13 cellular contexts compared by ENCODE assay signal in genomic region chr2:86842607-86843234, GRCh38. TPM values are rescaled to one million over a fixed set of nuclear protein-coding genes. Genes with fewer than 3 reads are reported as not detected.
DNase-seq lines count a peak whose midpoint lies in the region; ATAC-seq and TF ChIP-seq lines count a peak whose summit lies in the region.
"Not testable (repeated sequence)": the region's sequence is repeated elsewhere in the genome, so short reads cannot be mapped to it uniquely, and the experiment has no call there.
"Had no signal": no experiment of that assay in that cellular context is flagged by ENCODE, and none has a peak within 500 bp of the region (broad histone marks: within the 10 kb centered on the region; RNA-seq: fewer than 3 reads in every experiment).

No MANE protein-coding gene starts in this region.

- not testable (repeated sequence) for H3K4me1 ChIP-seq in CD4-positive, CD25-positive, alpha-beta regulatory T cell (ENCODE audit: control insufficient read depth, insufficient read depth, low read length, poor library complexity, severe bottlenecking); mucosa of descending colon (ENCODE audit: low read depth)

- H3K9me3 Mint-ChIP-seq in CD4-positive, CD25-positive, alpha-beta regulatory T cell; activated CD4-positive, alpha-beta T cell treated with anti-CD3 and anti-CD28 coated beads for 36 hours (ENCODE audit: low read depth); activated CD8-positive, alpha-beta memory T cell treated with anti-CD3 and anti-CD28 coated beads, Interleukin-2, amount 10 ng/mL, durations not matched to agents 7 days and 5 days (ENCODE audit: low read depth); activated T-helper 2 cell treated with anti-CD3 and anti-CD28 coated beads, Interferon-gamma antibody, Interleukin-2, Interleukin-4, amounts not matched to agents 10 μg/mL and 5 μg/mL and 100 μg/mL, durations not matched to agents 14 hours and 24 hours and 36 hours; activated naive CD8-positive, alpha-beta T cell treated with anti-CD3 and anti-CD28 coated beads, Interleukin-2, amount 50 U/mL, for 24 hours; stimulated activated naive CD8-positive, alpha-beta T cell treated with anti-CD3 and anti-CD28 coated beads, Interleukin-15, Interleukin-2, amounts not matched to agents 100 ng/mL and 50 ng/mL, for 24 hours: not testable (repeated sequence)

- not testable (repeated sequence) for H3K4me3 ChIP-seq in CD4-positive, CD25-positive, alpha-beta regulatory T cell (ENCODE audit: low read depth, low read length); mucosa of descending colon

- TF ChIP-seq CTCF in mucosa of descending colon (IDR thresholded peaks at IDR 0.05), result not testable (repeated sequence)

- H3K27me3 Mint-ChIP-seq in CD4-positive, CD25-positive, alpha-beta regulatory T cell; activated CD4-positive, alpha-beta T cell treated with anti-CD3 and anti-CD28 coated beads for 36 hours; activated CD8-positive, alpha-beta memory T cell treated with anti-CD3 and anti-CD28 coated beads, Interleukin-2, amount 10 ng/mL, durations not matched to agents 7 days and 5 days; activated T-helper 2 cell treated with anti-CD3 and anti-CD28 coated beads, Interferon-gamma antibody, Interleukin-2, Interleukin-4, amounts not matched to agents 10 μg/mL and 5 μg/mL and 100 μg/mL, durations not matched to agents 14 hours and 24 hours and 36 hours (ENCODE audit: low read depth); activated naive CD8-positive, alpha-beta T cell treated with anti-CD3 and anti-CD28 coated beads, Interleukin-2, amount 50 U/mL, for 24 hours; stimulated activated naive CD8-positive, alpha-beta T cell treated with anti-CD3 and anti-CD28 coated beads, Interleukin-15, Interleukin-2, amounts not matched to agents 100 ng/mL and 50 ng/mL, for 24 hours: not testable (repeated sequence)

- H3K9me3 ChIP-seq in CD4-positive, CD25-positive, alpha-beta regulatory T cell (ENCODE audit: control insufficient read depth in 2 of 2, low read length in 2 of 2); KOPT-K1 (ENCODE audit: insufficient read depth, low read length, poor library complexity, severe bottlenecking); mucosa of descending colon: not testable (repeated sequence)

- H3K27ac ChIP-seq in CD4-positive, CD25-positive, alpha-beta regulatory T cell (ENCODE audit: insufficient read depth, low read length, poor library complexity, severe bottlenecking), result not testable (repeated sequence)
- peak overlapping the region; percentile 77 for H3K27ac ChIP-seq in KOPT-K1 (ENCODE audit: low read depth, low read length, poor library complexity, severe bottlenecking)

- peak in 1 of 2 donors; percentile 27 for ATAC-seq in CD4-positive, CD25-positive, alpha-beta regulatory T cell (ENCODE audit: low read depth in 2 of 2)
- peak; percentile 73 for ATAC-seq in activated CD4-positive, alpha-beta T cell treated with anti-CD3 and anti-CD28 coated beads for 36 hours
- ATAC-seq in activated CD8-positive, alpha-beta memory T cell treated with anti-CD3 and anti-CD28 coated beads, Interleukin-2, amount 10 ng/mL, durations not matched to agents 7 days and 5 days, result peak; percentile 62
- peak; percentile 66 for ATAC-seq in activated naive CD8-positive, alpha-beta T cell treated with anti-CD3 and anti-CD28 coated beads, Interleukin-2, amount 50 U/mL, for 24 hours
- peak; percentile 27 for ATAC-seq in mucosa of descending colon

- not testable (repeated sequence) for H3K27me3 ChIP-seq in CD4-positive, CD25-positive, alpha-beta regulatory T cell (ENCODE audit: control insufficient read depth, insufficient read depth, low read length)

- intact Hi-C loops in activated CD4-positive, alpha-beta T cell treated with anti-CD3 and anti-CD28 coated beads for 36 hours (cut with DNase I, micrococcal nuclease); activated T-helper 2 cell treated with anti-CD3 and anti-CD28 coated beads, Interferon-gamma antibody, Interleukin-2, Interleukin-4, amounts not matched to agents 10 μg/mL and 5 μg/mL and 100 μg/mL, durations not matched to agents 14 hours and 24 hours and 36 hours (cut with micrococcal nuclease); mucosa of descending colon (cut with DNase I, micrococcal nuclease): not testable (repeated sequence)

- CTCF ChIA-PET in activated CD4-positive, alpha-beta T cell treated with anti-CD3 and anti-CD28 coated beads for 36 hours (lab: Charles Lee); activated CD8-positive, alpha-beta memory T cell treated with anti-CD3 and anti-CD28 coated beads, Interleukin-2, amount 10 ng/mL, durations not matched to agents 7 days and 5 days (lab: Charles Lee): not testable (repeated sequence)

- H3K4me1 Mint-ChIP-seq in CD4-positive, CD25-positive, alpha-beta regulatory T cell, result peaks cover 4 to 21% (median 9%) of the 10 kb centered on the region in 4 donors
- H3K4me1 Mint-ChIP-seq in activated CD4-positive, alpha-beta T cell treated with anti-CD3 and anti-CD28 coated beads for 36 hours, result peaks cover 20% of the 10 kb centered on the region
- H3K4me1 Mint-ChIP-seq in activated CD8-positive, alpha-beta memory T cell treated with anti-CD3 and anti-CD28 coated beads, Interleukin-2, amount 10 ng/mL, durations not matched to agents 7 days and 5 days, result peaks cover 71% of the 10 kb centered on the region
- peaks cover 14% of the 10 kb centered on the region for H3K4me1 Mint-ChIP-seq in activated T-helper 2 cell treated with anti-CD3 and anti-CD28 coated beads, Interferon-gamma antibody, Interleukin-2, Interleukin-4, amounts not matched to agents 10 μg/mL and 5 μg/mL and 100 μg/mL, durations not matched to agents 14 hours and 24 hours and 36 hours (ENCODE audit: low read depth)
- peaks cover 75% of the 10 kb centered on the region for H3K4me1 Mint-ChIP-seq in activated naive CD8-positive, alpha-beta T cell treated with anti-CD3 and anti-CD28 coated beads, Interleukin-2, amount 50 U/mL, for 24 hours
- H3K4me1 Mint-ChIP-seq in stimulated activated naive CD8-positive, alpha-beta T cell treated with anti-CD3 and anti-CD28 coated beads, Interleukin-15, Interleukin-2, amounts not matched to agents 100 ng/mL and 50 ng/mL, for 24 hours (ENCODE audit: low read depth), result peaks cover 78% of the 10 kb centered on the region

- POLR2A ChIA-PET in activated CD4-positive, alpha-beta T cell treated with anti-CD3 and anti-CD28 coated beads for 36 hours (lab: Charles Lee), result not testable (repeated sequence)

- peak overlapping the region in 2 of 3 donors; percentile 69 to 79 for H3K27ac Mint-ChIP-seq in CD4-positive, CD25-positive, alpha-beta regulatory T cell
- H3K27ac Mint-ChIP-seq in activated CD4-positive, alpha-beta T cell treated with anti-CD3 and anti-CD28 coated beads for 36 hours, result peak overlapping the region; percentile 51
- H3K27ac Mint-ChIP-seq in activated CD8-positive, alpha-beta memory T cell treated with anti-CD3 and anti-CD28 coated beads, Interleukin-2, amount 10 ng/mL, durations not matched to agents 7 days and 5 days, result peak overlapping the region; percentile 95
- H3K27ac Mint-ChIP-seq in activated T-helper 2 cell treated with anti-CD3 and anti-CD28 coated beads, Interferon-gamma antibody, Interleukin-2, Interleukin-4, amounts not matched to agents 10 μg/mL and 5 μg/mL and 100 μg/mL, durations not matched to agents 14 hours and 24 hours and 36 hours, result peak overlapping the region; percentile 40
- H3K27ac Mint-ChIP-seq in activated naive CD8-positive, alpha-beta T cell treated with anti-CD3 and anti-CD28 coated beads, Interleukin-2, amount 50 U/mL, for 24 hours, result peak overlapping the region; percentile 86
- H3K27ac Mint-ChIP-seq in stimulated activated naive CD8-positive, alpha-beta T cell treated with anti-CD3 and anti-CD28 coated beads, Interleukin-15, Interleukin-2, amounts not matched to agents 100 ng/mL and 50 ng/mL, for 24 hours, result peak overlapping the region; percentile 75

- not testable (repeated sequence) for DNase-seq in CD4-positive, CD25-positive, alpha-beta regulatory T cell; activated CD4-positive, alpha-beta T cell treated with anti-CD3 and anti-CD28 coated beads for 36 hours; activated T-helper 2 cell treated with anti-CD3 and anti-CD28 coated beads, Interferon-gamma antibody, Interleukin-2, Interleukin-4, amounts not matched to agents 10 μg/mL and 5 μg/mL and 100 μg/mL, durations not matched to agents 14 hours and 24 hours and 36 hours (ENCODE audit: low spot score); activated naive CD8-positive, alpha-beta T cell treated with anti-CD3 and anti-CD28 coated beads, Interleukin-2, amount 50 U/mL, for 24 hours; mucosa of descending colon
- DNase-seq in activated CD8-positive, alpha-beta memory T cell treated with anti-CD3 and anti-CD28 coated beads, Interleukin-2, amount 10 ng/mL, durations not matched to agents 7 days and 5 days, result peak; percentile 79

- not testable (repeated sequence) for H3K36me3 Mint-ChIP-seq in CD4-positive, CD25-positive, alpha-beta regulatory T cell; activated CD4-positive, alpha-beta T cell treated with anti-CD3 and anti-CD28 coated beads for 36 hours (ENCODE audit: low read depth); activated T-helper 2 cell treated with anti-CD3 and anti-CD28 coated beads, Interferon-gamma antibody, Interleukin-2, Interleukin-4, amounts not matched to agents 10 μg/mL and 5 μg/mL and 100 μg/mL, durations not matched to agents 14 hours and 24 hours and 36 hours (ENCODE audit: low read depth)
- H3K36me3 Mint-ChIP-seq in activated CD8-positive, alpha-beta memory T cell treated with anti-CD3 and anti-CD28 coated beads, Interleukin-2, amount 10 ng/mL, durations not matched to agents 7 days and 5 days, result peaks cover 33% of the 10 kb centered on the region
- H3K36me3 Mint-ChIP-seq in activated naive CD8-positive, alpha-beta T cell treated with anti-CD3 and anti-CD28 coated beads, Interleukin-2, amount 50 U/mL, for 24 hours (ENCODE audit: low read depth), result peaks cover 19% of the 10 kb centered on the region
- peaks cover 12% of the 10 kb centered on the region for H3K36me3 Mint-ChIP-seq in stimulated activated naive CD8-positive, alpha-beta T cell treated with anti-CD3 and anti-CD28 coated beads, Interleukin-15, Interleukin-2, amounts not matched to agents 100 ng/mL and 50 ng/mL, for 24 hours (ENCODE audit: low read depth)

- peak overlapping the region in 2 of 4 donors; percentile 32 to 39 for H3K4me3 Mint-ChIP-seq in CD4-positive, CD25-positive, alpha-beta regulatory T cell
- H3K4me3 Mint-ChIP-seq in activated CD4-positive, alpha-beta T cell treated with anti-CD3 and anti-CD28 coated beads for 36 hours; activated T-helper 2 cell treated with anti-CD3 and anti-CD28 coated beads, Interferon-gamma antibody, Interleukin-2, Interleukin-4, amounts not matched to agents 10 μg/mL and 5 μg/mL and 100 μg/mL, durations not matched to agents 14 hours and 24 hours and 36 hours (ENCODE audit: low read depth): not testable (repeated sequence)
- H3K4me3 Mint-ChIP-seq in activated CD8-positive, alpha-beta memory T cell treated with anti-CD3 and anti-CD28 coated beads, Interleukin-2, amount 10 ng/mL, durations not matched to agents 7 days and 5 days, result peak overlapping the region; percentile 62
- H3K4me3 Mint-ChIP-seq in activated naive CD8-positive, alpha-beta T cell treated with anti-CD3 and anti-CD28 coated beads, Interleukin-2, amount 50 U/mL, for 24 hours, result peak overlapping the region; percentile 32
- H3K4me3 Mint-ChIP-seq in stimulated activated naive CD8-positive, alpha-beta T cell treated with anti-CD3 and anti-CD28 coated beads, Interleukin-15, Interleukin-2, amounts not matched to agents 100 ng/mL and 50 ng/mL, for 24 hours, result peak overlapping the region; percentile 41

- H3K36me3 ChIP-seq in CD4-positive, CD25-positive, alpha-beta regulatory T cell (ENCODE audit: control insufficient read depth, insufficient read depth, low read length); KOPT-K1 (ENCODE audit: insufficient read depth, low read length); mucosa of descending colon (ENCODE audit: low read depth): not testable (repeated sequence)

RNA-seq across cellular contexts. Expression of gene CD8B, which starts 19.0 kb away (rescaled TPM):
- 0.62 TPM for total RNA-seq in CD4-positive, CD25-positive, alpha-beta regulatory T cell
- polyA plus RNA-seq in CD4-positive, CD25-positive, alpha-beta regulatory T cell, result 1 to 10 TPM; 2.6 to 4.9 (median 3.2) TPM
- 1 to 10 TPM; 2.1 to 2.3 TPM for total RNA-seq in activated CD4-positive, alpha-beta T cell treated with anti-CD3 and anti-CD28 coated beads for 36 hours
- 100 to 1,000 TPM; 296 to 396 TPM for total RNA-seq in activated CD8-positive, alpha-beta memory T cell treated with anti-CD3 and anti-CD28 coated beads, Interleukin-2, amount 10 ng/mL, durations not matched to agents 7 days and 5 days
- 0.64 and 1.0 TPM in 2 replicates for total RNA-seq in activated T-helper 2 cell treated with anti-CD3 and anti-CD28 coated beads, Interferon-gamma antibody, Interleukin-2, Interleukin-4, amounts not matched to agents 10 μg/mL and 5 μg/mL and 100 μg/mL, durations not matched to agents 14 hours and 24 hours and 36 hours
- total RNA-seq in mucosa of descending colon, result 1 to 10 TPM; 1.5 to 3.8 (median 2.9) TPM
- total RNA-seq: B cell, Daoy, G401, IMR-90, NCI-H460 had no signal
- polyA plus RNA-seq: IMR-90 had no signal

RNA-seq across cellular contexts. Expression of gene CD8A, which starts 52.0 kb away (rescaled TPM):
- not detected for total RNA-seq in CD4-positive, CD25-positive, alpha-beta regulatory T cell
- polyA plus RNA-seq in CD4-positive, CD25-positive, alpha-beta regulatory T cell, result 1 to 10 TPM in 1 of 4 donors, under 1 TPM in 3; 0.24 to 1.8 (median 0.57) TPM
- total RNA-seq in activated CD4-positive, alpha-beta T cell treated with anti-CD3 and anti-CD28 coated beads for 36 hours, result 1 to 10 TPM; 1.1 to 1.6 TPM
- total RNA-seq in activated CD8-positive, alpha-beta memory T cell treated with anti-CD3 and anti-CD28 coated beads, Interleukin-2, amount 10 ng/mL, durations not matched to agents 7 days and 5 days, result 100 to 1,000 TPM; 686 to 756 TPM
- total RNA-seq in activated T-helper 2 cell treated with anti-CD3 and anti-CD28 coated beads, Interferon-gamma antibody, Interleukin-2, Interleukin-4, amounts not matched to agents 10 μg/mL and 5 μg/mL and 100 μg/mL, durations not matched to agents 14 hours and 24 hours and 36 hours, result 1.8 and 2.8 TPM in 2 replicates
- total RNA-seq in mucosa of descending colon, result 1 to 10 TPM; 4.1 to 9.1 (median 9.1) TPM
- total RNA-seq: Daoy, IMR-90 had no signal
- polyA plus RNA-seq: IMR-90 had no signal

Comparison
In these comparisons a context has a peak if more than half of its experiments do, and no peak if none do; other contexts are left out.
1. H3K27ac Mint-ChIP-seq: peak in every context shown above with its lines; median percentile 95 in activated CD8-positive, alpha-beta memory T cell treated with anti-CD3 and anti-CD28 coated beads, Interleukin-2, amount 10 ng/mL, durations not matched to agents 7 days and 5 days; 86 in activated naive CD8-positive, alpha-beta T cell treated with anti-CD3 and anti-CD28 coated beads, Interleukin-2, amount 50 U/mL, for 24 hours; 75 in stimulated activated naive CD8-positive, alpha-beta T cell treated with anti-CD3 and anti-CD28 coated beads, Interleukin-15, Interleukin-2, amounts not matched to agents 100 ng/mL and 50 ng/mL, for 24 hours; 74 in CD4-positive, CD25-positive, alpha-beta regulatory T cell; 51 in activated CD4-positive, alpha-beta T cell treated with anti-CD3 and anti-CD28 coated beads for 36 hours; 40 in activated T-helper 2 cell treated with anti-CD3 and anti-CD28 coated beads, Interferon-gamma antibody, Interleukin-2, Interleukin-4, amounts not matched to agents 10 μg/mL and 5 μg/mL and 100 μg/mL, durations not matched to agents 14 hours and 24 hours and 36 hours.
2. RNA of gene CD8B, which starts 19.0 kb away (total RNA-seq): 296 to 396 TPM in activated CD8-positive, alpha-beta memory T cell treated with anti-CD3 and anti-CD28 coated beads, Interleukin-2, amount 10 ng/mL, durations not matched to agents 7 days and 5 days; 1.5 to 3.8 TPM in mucosa of descending colon, 2.1 to 2.3 TPM in activated CD4-positive, alpha-beta T cell treated with anti-CD3 and anti-CD28 coated beads for 36 hours, 0.64 to 1.0 TPM in activated T-helper 2 cell treated with anti-CD3 and anti-CD28 coated beads, Interferon-gamma antibody, Interleukin-2, Interleukin-4, amounts not matched to agents 10 μg/mL and 5 μg/mL and 100 μg/mL, durations not matched to agents 14 hours and 24 hours and 36 hours and 0.62 TPM in CD4-positive, CD25-positive, alpha-beta regulatory T cell (single experiment); every median in the first group is over 10 times any median in the second.
3. RNA of gene CD8A, which starts 52.0 kb away (total RNA-seq): 686 to 756 TPM in activated CD8-positive, alpha-beta memory T cell treated with anti-CD3 and anti-CD28 coated beads, Interleukin-2, amount 10 ng/mL, durations not matched to agents 7 days and 5 days; 4.1 to 9.1 TPM in mucosa of descending colon, 1.8 to 2.8 TPM in activated T-helper 2 cell treated with anti-CD3 and anti-CD28 coated beads, Interferon-gamma antibody, Interleukin-2, Interleukin-4, amounts not matched to agents 10 μg/mL and 5 μg/mL and 100 μg/mL, durations not matched to agents 14 hours and 24 hours and 36 hours, 1.1 to 1.6 TPM in activated CD4-positive, alpha-beta T cell treated with anti-CD3 and anti-CD28 coated beads for 36 hours and not detected in CD4-positive, CD25-positive, alpha-beta regulatory T cell (single experiment); every median in the first group is over 10 times any median in the second.